8 cellular contexts compared by ENCODE assay signal in the genomic region with DNA sequence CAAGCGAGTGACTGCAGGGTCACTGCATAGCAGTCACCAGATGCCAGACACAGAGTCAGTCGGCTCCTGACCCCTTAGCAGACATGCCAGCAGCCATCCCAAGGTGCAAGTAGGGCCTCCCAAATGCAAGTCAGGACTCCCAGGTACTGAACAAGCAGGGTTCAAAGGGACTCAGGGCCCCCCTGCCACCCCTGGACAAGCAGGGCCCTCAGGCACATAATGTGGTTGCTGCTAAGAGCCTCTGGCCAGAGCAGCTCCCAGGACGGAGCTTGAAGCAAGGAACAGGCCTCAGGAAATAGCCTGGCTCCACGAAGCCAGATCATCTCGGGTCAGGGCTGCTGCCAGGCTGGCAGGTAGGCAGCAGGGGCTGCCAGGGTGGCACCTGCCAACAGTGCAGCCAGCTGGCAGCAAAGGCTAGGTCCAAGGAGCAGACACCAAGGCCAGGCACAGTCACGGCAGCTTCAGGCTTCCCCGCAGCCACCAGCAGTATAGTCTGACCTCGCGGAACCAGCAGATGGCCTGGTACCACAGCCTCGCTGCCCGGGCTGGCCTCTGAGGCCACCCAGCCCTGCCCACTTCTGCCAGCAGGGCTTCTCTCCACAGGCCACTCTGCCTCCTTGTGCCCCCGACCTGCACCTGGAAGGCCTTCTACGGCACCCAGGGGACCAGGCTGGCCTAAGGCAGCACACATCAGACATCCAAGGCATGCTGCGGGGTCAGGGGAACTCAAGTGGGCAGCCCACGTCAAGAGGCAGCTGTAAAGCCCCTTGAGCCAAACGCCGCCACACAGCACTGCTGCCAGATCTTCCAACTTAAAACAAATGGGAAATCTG. TPM values are rescaled to one million over a fixed set of nuclear protein-coding genes. Genes with fewer than 3 reads are reported as not detected.
A peak's percentile ranks its signal among the peaks of the same experiment; 100 is the strongest.
DNase-seq lines count a peak whose midpoint lies in the region; ATAC-seq, FAIRE-seq and TF ChIP-seq lines count a peak whose summit lies in the region.
"Had no signal": no experiment of that assay in that cellular context is flagged by ENCODE, and none has a peak within 500 bp of the region (broad histone marks: within the 10 kb centered on the region; RNA-seq: fewer than 3 reads in every experiment).

No MANE protein-coding gene starts in this region.

- H3K36me3 ChIP-seq in KMS-11 (ENCODE audit: insufficient read depth) (no peaks in the 10 kb centered on the region), heart left ventricle (peaks cover 0 to 4% (median 0%) of the 10 kb centered on the region in 9 donors), small intestine (ENCODE audit: control insufficient read depth in 2 of 2, insufficient read depth in 2 of 2, low read length in 2 of 2) (no peaks in the 10 kb centered on the region)

- no peaks in the 10 kb centered on the region for H4K20me1 ChIP-seq in KMS-11 (ENCODE audit: insufficient read depth)

- CTCF ChIA-PET in activated CD4-positive, alpha-beta memory T cell treated with anti-CD3 and anti-CD28 coated beads, Interleukin-2, amount 10 ng/mL, durations not matched to agents 7 days and 5 days (lab: Charles Lee), result interaction anchor here (2.3 to 15.1 kb wide), 3 partner anchors 18 to 58 kb away, joined by 8 to 178 read pairs (median 9); no protein-coding TSS in a partner anchor

- H3K27ac ChIP-seq in KMS-11 (peak overlapping the region; percentile 82; the same call in 1 of the 2 replicates), heart left ventricle (peak overlapping the region; percentile 66 to 95 (median 82)), small intestine (ENCODE audit: low read depth in 1 of 2, low read length in 1 of 2) (peak overlapping the region; percentile 79 to 93)

- peaks cover 93% of the 10 kb centered on the region for H3K4me1 Mint-ChIP-seq in activated CD4-positive, alpha-beta memory T cell treated with anti-CD3 and anti-CD28 coated beads, Interleukin-2, amount 10 ng/mL, durations not matched to agents 7 days and 5 days

- TF ChIP-seq CTCF in KMS-11 (conservative IDR thresholded peaks at IDR 0.05; ENCODE audit: low read depth, low read length) (no peak), heart left ventricle (IDR thresholded peaks at IDR 0.05) (no peak), GM10266 (IDR thresholded peaks at IDR 0.05; ENCODE audit: control insufficient read depth, insufficient read depth, low read depth, missing control alignments) (no peak)

- no peak overlapping the region; the same call in 1 of the 2 replicates for H3K9ac ChIP-seq in KMS-11

- no peaks in the 10 kb centered on the region for H3K9me3 ChIP-seq in heart left ventricle
- no peaks in the 10 kb centered on the region for H3K9me3 ChIP-seq in small intestine (ENCODE audit: control insufficient read depth, low read depth)

- intact Hi-C loops in heart left ventricle (cut with DNase I), result loop anchor here in 1 of 10 donors (2.0 kb wide), 1 partner anchor 33 kb away; no protein-coding TSS in a partner anchor

- no peaks in the 10 kb centered on the region for H3K27me3 Mint-ChIP-seq in activated CD4-positive, alpha-beta memory T cell treated with anti-CD3 and anti-CD28 coated beads, Interleukin-2, amount 10 ng/mL, durations not matched to agents 7 days and 5 days

- peak overlapping the region; percentile 88; the same call in 1 of the 2 replicates for H3K4me2 ChIP-seq in KMS-11

- no peak overlapping the region for H3K4me3 ChIP-seq in KMS-11 (IDR thresholded peaks at IDR 0.05; ENCODE audit: insufficient read depth, low read depth, low read length)
- peak overlapping the region in 1 of 12 donors; percentile 19 for H3K4me3 ChIP-seq in heart left ventricle
- H3K4me3 ChIP-seq in small intestine (ENCODE audit: low read depth in 1 of 2, low read length in 2 of 2), result peak overlapping the region in 1 of 2 donors; percentile 83

- no peaks in the 10 kb centered on the region for H3K27me3 ChIP-seq in KMS-11 (ENCODE audit: insufficient read depth, low read depth)
- no peaks in the 10 kb centered on the region for H3K27me3 ChIP-seq in heart left ventricle
- no peaks in the 10 kb centered on the region for H3K27me3 ChIP-seq in small intestine (ENCODE audit: control insufficient read depth in 2 of 2, insufficient read depth in 2 of 2, low read length in 2 of 2)

- peaks cover 79% of the 10 kb centered on the region for H3K79me2 ChIP-seq in KMS-11 (ENCODE audit: insufficient read depth, low read depth)

- no peak for TF ChIP-seq POLR2A in heart left ventricle (IDR thresholded peaks at IDR 0.05)

- peak in 3 of 4 donors; percentile 11 to 26 (median 20) for ATAC-seq in heart left ventricle

- peak overlapping the region; percentile 93 for H3K27ac Mint-ChIP-seq in activated CD4-positive, alpha-beta memory T cell treated with anti-CD3 and anti-CD28 coated beads, Interleukin-2, amount 10 ng/mL, durations not matched to agents 7 days and 5 days

- no peak for FAIRE-seq in small intestine (lab: Jason Lieb, UNC)

- WGBS in heart left ventricle, 4 donors, result 49 to 67% (median 66%) methylated on average over 7 to 17 of the region's 17 CpGs
- WGBS in small intestine, 3 donors, result 15 to 49% (median 23%) methylated on average over 16 to 17 of the region's 17 CpGs

- peak overlapping the region; percentile 74 for H3K4me3 Mint-ChIP-seq in activated CD4-positive, alpha-beta memory T cell treated with anti-CD3 and anti-CD28 coated beads, Interleukin-2, amount 10 ng/mL, durations not matched to agents 7 days and 5 days

- H3K9me3 Mint-ChIP-seq in activated CD4-positive, alpha-beta memory T cell treated with anti-CD3 and anti-CD28 coated beads, Interleukin-2, amount 10 ng/mL, durations not matched to agents 7 days and 5 days, result no peaks in the 10 kb centered on the region

- H3K4me1 ChIP-seq in KMS-11 (ENCODE audit: low read depth, poor library complexity, severe bottlenecking) (peaks cover 94% of the 10 kb centered on the region), heart left ventricle (peaks cover 3 to 100% (median 95%) of the 10 kb centered on the region in 12 donors), small intestine (ENCODE audit: control insufficient read depth in 2 of 2, insufficient read depth in 1 of 2, low read depth in 1 of 2, low read length in 1 of 2) (peaks cover 21 to 23% of the 10 kb centered on the region in 2 donors)

- POLR2A ChIA-PET in activated CD4-positive, alpha-beta memory T cell treated with anti-CD3 and anti-CD28 coated beads, Interleukin-2, amount 10 ng/mL, durations not matched to agents 7 days and 5 days (lab: Charles Lee), result interaction anchor here (1.3 to 15.3 kb wide), 5 partner anchors 7 to 94 kb away, joined by 3 to 465 read pairs (median 8); a partner anchor contains a TSS

- peaks cover 58% of the 10 kb centered on the region for H3K36me3 Mint-ChIP-seq in activated CD4-positive, alpha-beta memory T cell treated with anti-CD3 and anti-CD28 coated beads, Interleukin-2, amount 10 ng/mL, durations not matched to agents 7 days and 5 days (ENCODE audit: low read depth)

- no peak for DNase-seq in activated CD4-positive, alpha-beta memory T cell treated with anti-CD3 and anti-CD28 coated beads, Interleukin-2, amount 10 ng/mL, durations not matched to agents 7 days and 5 days
- DNase-seq in heart left ventricle (peak in 3 of 5 donors; percentile 64 to 71 (median 67)), small intestine (peak; percentile 83), NCI-H526 treated with DMSO at 0.1 percent for 48 hours (lab: John Stamatoyannopoulos, UW) (no peak), GM10266 (ENCODE audit: extremely low spot score) (no peak)
- no peak for DNase-seq in stimulated activated CD4-positive, alpha-beta T cell treated with anti-CD3 and anti-CD28 coated beads, Interleukin-12 subunit alpha, Interleukin-12 subunit beta, amount 100 ng/mL, for 4 hours
- DNase-seq: KBM-7 had no signal

- no peak overlapping the region for H2AFZ ChIP-seq in KMS-11 (ENCODE audit: low read depth)

RNA-seq across cellular contexts. Expression of a gene that starts 7.4 kb away (rescaled TPM):
- 100 to 1,000 TPM; 212 to 218 TPM for total RNA-seq in activated CD4-positive, alpha-beta memory T cell treated with anti-CD3 and anti-CD28 coated beads, Interleukin-2, amount 10 ng/mL, durations not matched to agents 7 days and 5 days
- total RNA-seq in heart left ventricle, result 10 to 100 TPM in 7 of 9 donors, 1 to 10 TPM in 2; 5.4 to 45.2 (median 24.1) TPM
- 10 to 100 TPM in 1 of 2 donors, 1 to 10 TPM in 1; 9.2 to 10.4 TPM for polyA plus RNA-seq in heart left ventricle
- polyA plus RNA-seq in small intestine, result 100 to 1,000 TPM in 1 of 3 donors, 10 to 100 TPM in 2; 43.9 to 123 (median 69.4) TPM

RNA-seq across cellular contexts. Expression of a gene that starts 35.7 kb away (rescaled TPM):
- total RNA-seq in activated CD4-positive, alpha-beta memory T cell treated with anti-CD3 and anti-CD28 coated beads, Interleukin-2, amount 10 ng/mL, durations not matched to agents 7 days and 5 days, result 10 to 100 TPM; 48.2 TPM
- total RNA-seq in heart left ventricle, result 10 to 100 TPM in 7 of 9 donors, 1 to 10 TPM in 2; 7.2 to 19.5 (median 11.7) TPM
- polyA plus RNA-seq in heart left ventricle (10 to 100 TPM; 15.3 to 31.7 TPM), small intestine (10 to 100 TPM; 23.2 to 46.0 (median 37.8) TPM)

RNA-seq across cellular contexts. Expression of a gene that starts 42.8 kb away (rescaled TPM):
- 1 to 10 TPM; 1.5 to 1.9 TPM for total RNA-seq in activated CD4-positive, alpha-beta memory T cell treated with anti-CD3 and anti-CD28 coated beads, Interleukin-2, amount 10 ng/mL, durations not matched to agents 7 days and 5 days
- total RNA-seq in heart left ventricle, result under 1 TPM in 7 of 9 donors, not detected in 2; 0.33 to 0.77 (median 0.51) TPM
- under 1 TPM; 0.12 to 0.15 TPM for polyA plus RNA-seq in heart left ventricle
- polyA plus RNA-seq in small intestine, result under 1 TPM in 2 of 3 donors, not detected in 1; 0.60 to 0.81 TPM

RNA-seq across cellular contexts. Expression of a gene that starts 56.5 kb away (rescaled TPM):
- total RNA-seq in activated CD4-positive, alpha-beta memory T cell treated with anti-CD3 and anti-CD28 coated beads, Interleukin-2, amount 10 ng/mL, durations not matched to agents 7 days and 5 days, result 10 to 100 TPM; 19.4 to 21.5 TPM
- total RNA-seq in heart left ventricle, result 10 to 100 TPM; 28.3 to 66.1 (median 42.6) TPM
- polyA plus RNA-seq in heart left ventricle, result 10 to 100 TPM; 17.0 to 72.0 TPM
- polyA plus RNA-seq in small intestine, result 10 to 100 TPM; 20.4 to 34.7 (median 24.6) TPM

Comparison
In these comparisons a context has a peak if more than half of its experiments do, and no peak if none do; other contexts are left out.
1. DNase-seq: peak in heart left ventricle (3 of 5) and small intestine (single experiment); none in activated CD4-positive, alpha-beta memory T cell treated with anti-CD3 and anti-CD28 coated beads, Interleukin-2, amount 10 ng/mL, durations not matched to agents 7 days and 5 days (single experiment), stimulated activated CD4-positive, alpha-beta T cell treated with anti-CD3 and anti-CD28 coated beads, Interleukin-12 subunit alpha, Interleukin-12 subunit beta, amount 100 ng/mL, for 4 hours (single experiment), NCI-H526 treated with DMSO at 0.1 percent for 48 hours (single experiment) and GM10266 (single experiment).
2. RNA of a gene that starts 7.4 kb away (total RNA-seq): 212 to 218 TPM in activated CD4-positive, alpha-beta memory T cell treated with anti-CD3 and anti-CD28 coated beads, Interleukin-2, amount 10 ng/mL, durations not matched to agents 7 days and 5 days; 5.4 to 45.2 TPM in heart left ventricle; every median in the first group is over 4 times any median in the second.
3. Peak in every context shown above with its lines, with median percentiles within 50 percentile points of each other: H3K27ac ChIP-seq.